Comparison of ENCODE assay signal across 1 cellular context in the genomic region with DNA sequence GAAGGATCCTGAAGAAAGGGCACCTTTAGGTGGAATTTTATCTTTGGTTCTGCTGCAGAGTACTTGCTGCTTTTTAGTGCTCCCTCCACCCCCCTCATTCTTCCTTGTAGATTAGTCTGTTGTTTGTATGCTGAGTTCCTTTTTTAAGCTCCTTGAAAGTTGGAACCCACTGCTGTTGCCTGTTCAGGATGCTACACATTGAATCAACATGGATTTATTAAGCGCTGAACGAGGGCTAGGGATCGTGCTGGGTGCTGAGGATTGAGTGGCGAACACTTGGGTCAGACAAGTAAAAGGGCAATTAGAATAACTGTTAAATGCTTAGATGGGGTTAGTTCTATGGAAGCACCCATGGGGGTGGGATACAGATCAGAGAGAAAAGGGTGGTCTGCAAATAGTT.
TF ChIP-seq lines count a peak whose summit lies in the region.

No MANE protein-coding gene starts in this region.

TF ChIP-seq in K562, 482 proteins besides CTCF, POLR2A, EP300 and RAD21 (continued from another document and continues in another):
- TF ChIP-seq, protein P1, sequence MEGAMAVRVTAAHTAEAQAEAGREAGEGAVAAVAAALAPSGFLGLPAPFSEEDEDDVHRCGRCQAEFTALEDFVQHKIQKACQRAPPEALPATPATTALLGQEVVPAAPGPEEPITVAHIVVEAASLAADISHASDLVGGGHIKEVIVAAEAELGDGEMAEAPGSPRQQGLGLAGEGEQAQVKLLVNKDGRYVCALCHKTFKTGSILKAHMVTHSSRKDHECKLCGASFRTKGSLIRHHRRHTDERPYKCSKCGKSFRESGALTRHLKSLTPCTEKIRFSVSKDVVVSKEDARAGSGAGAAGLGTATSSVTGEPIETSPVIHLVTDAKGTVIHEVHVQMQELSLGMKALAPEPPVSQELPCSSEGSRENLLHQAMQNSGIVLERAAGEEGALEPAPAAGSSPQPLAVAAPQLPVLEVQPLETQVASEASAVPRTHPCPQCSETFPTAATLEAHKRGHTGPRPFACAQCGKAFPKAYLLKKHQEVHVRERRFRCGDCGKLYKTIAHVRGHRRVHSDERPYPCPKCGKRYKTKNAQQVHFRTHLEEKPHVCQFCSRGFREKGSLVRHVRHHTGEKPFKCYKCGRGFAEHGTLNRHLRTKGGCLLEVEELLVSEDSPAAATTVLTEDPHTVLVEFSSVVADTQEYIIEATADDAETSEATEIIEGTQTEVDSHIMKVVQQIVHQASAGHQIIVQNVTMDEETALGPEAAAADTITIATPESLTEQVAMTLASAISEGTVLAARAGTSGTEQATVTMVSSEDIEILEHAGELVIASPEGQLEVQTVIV (CRISPR knock-in tag; IDR thresholded peaks at IDR 0.05; ENCODE audit: borderline replicate concordance): no peak
- TF ChIP-seq CREB1 (IDR thresholded peaks at IDR 0.05) (no peak), CREB1 (CRISPR knock-in tag; IDR thresholded peaks at IDR 0.05) (no peak), SMAD1 (IDR thresholded peaks at IDR 0.05; ENCODE audit: low read depth, low read length, partially characterized antibody) (peak; percentile 24), ZNF780A (CRISPR knock-in tag; IDR thresholded peaks at IDR 0.05) (no peak), YY1 (IDR thresholded peaks at IDR 0.05; ENCODE audit: borderline replicate concordance in 1 of 3, control insufficient read depth in 1 of 3, extremely low read depth in 1 of 3, insufficient read depth in 3 of 3, insufficient read length in 1 of 3, insufficient replicate concordance in 2 of 3, low read depth in 1 of 3, low read length in 2 of 3) (no peak), MAFG (tag; conservative IDR thresholded peaks at IDR 0.05) (no peak), SIN3B (IDR thresholded peaks at IDR 0.05; ENCODE audit: low read depth) (no peak), JUNB (CRISPR knock-in tag; conservative IDR thresholded peaks at IDR 0.05) (no peak), ZNF134 (CRISPR knock-in tag; conservative IDR thresholded peaks at IDR 0.05) (no peak), ZNF311 (CRISPR knock-in tag; IDR thresholded peaks at IDR 0.05) (no peak), ELF4 (CRISPR knock-in tag; IDR thresholded peaks at IDR 0.05) (no peak), POLR2G (IDR thresholded peaks at IDR 0.05; ENCODE audit: low read depth, low read length) (no peak), KDM2B (CRISPR knock-in tag; IDR thresholded peaks at IDR 0.05) (no peak), CEBPG (CRISPR knock-in tag; IDR thresholded peaks at IDR 0.05) (no peak), CEBPG (tag; conservative IDR thresholded peaks at IDR 0.05 in 1 of 2, IDR thresholded peaks at IDR 0.05 in 1 of 2) (0 out of 4 replicates have a peak, but pooled peaks of 1 of the 2 experiments have one; percentile 2), ZBTB8A (IDR thresholded peaks at IDR 0.05; ENCODE audit: partially characterized antibody) (no peak), TOE1 (IDR thresholded peaks at IDR 0.05; ENCODE audit: borderline replicate concordance) (no peak), TOE1 (CRISPR knock-in tag; IDR thresholded peaks at IDR 0.05; ENCODE audit: borderline replicate concordance, low read depth) (no peak), TEAD2 (tag; IDR thresholded peaks at IDR 0.05) (no peak), FUS (optimal IDR thresholded peaks at IDR 0.05; ENCODE audit: low read depth, low read length) (no peak), ZFPM2 (CRISPR knock-in tag; IDR thresholded peaks at IDR 0.05) (no peak), SPI1 (IDR thresholded peaks at IDR 0.05; ENCODE audit: borderline replicate concordance, low read depth, low read length) (peak; percentile 31; the same call in 1 of the 2 replicates), MCM7 (IDR thresholded peaks at IDR 0.05) (no peak)
- TF ChIP-seq, protein P2, sequence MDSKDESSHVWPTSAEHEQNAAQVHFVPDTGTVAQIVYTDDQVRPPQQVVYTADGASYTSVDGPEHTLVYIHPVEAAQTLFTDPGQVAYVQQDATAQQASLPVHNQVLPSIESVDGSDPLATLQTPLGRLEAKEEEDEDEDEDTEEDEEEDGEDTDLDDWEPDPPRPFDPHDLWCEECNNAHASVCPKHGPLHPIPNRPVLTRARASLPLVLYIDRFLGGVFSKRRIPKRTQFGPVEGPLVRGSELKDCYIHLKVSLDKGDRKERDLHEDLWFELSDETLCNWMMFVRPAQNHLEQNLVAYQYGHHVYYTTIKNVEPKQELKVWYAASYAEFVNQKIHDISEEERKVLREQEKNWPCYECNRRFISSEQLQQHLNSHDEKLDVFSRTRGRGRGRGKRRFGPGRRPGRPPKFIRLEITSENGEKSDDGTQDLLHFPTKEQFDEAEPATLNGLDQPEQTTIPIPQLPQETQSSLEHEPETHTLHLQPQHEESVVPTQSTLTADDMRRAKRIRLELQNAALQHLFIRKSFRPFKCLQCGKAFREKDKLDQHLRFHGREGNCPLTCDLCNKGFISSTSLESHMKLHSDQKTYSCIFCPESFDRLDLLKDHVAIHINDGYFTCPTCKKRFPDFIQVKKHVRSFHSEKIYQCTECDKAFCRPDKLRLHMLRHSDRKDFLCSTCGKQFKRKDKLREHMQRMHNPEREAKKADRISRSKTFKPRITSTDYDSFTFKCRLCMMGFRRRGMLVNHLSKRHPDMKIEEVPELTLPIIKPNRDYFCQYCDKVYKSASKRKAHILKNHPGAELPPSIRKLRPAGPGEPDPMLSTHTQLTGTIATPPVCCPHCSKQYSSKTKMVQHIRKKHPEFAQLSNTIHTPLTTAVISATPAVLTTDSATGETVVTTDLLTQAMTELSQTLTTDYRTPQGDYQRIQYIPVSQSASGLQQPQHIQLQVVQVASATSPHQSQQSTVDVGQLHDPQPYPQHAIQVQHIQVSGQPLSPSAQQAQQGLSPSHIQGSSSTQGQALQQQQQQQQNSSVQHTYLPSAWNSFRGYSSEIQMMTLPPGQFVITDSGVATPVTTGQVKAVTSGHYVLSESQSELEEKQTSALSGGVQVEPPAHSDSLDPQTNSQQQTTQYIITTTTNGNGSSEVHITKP (IDR thresholded peaks at IDR 0.05; ENCODE audit: partially characterized antibody): peak; percentile 8
- TF ChIP-seq, protein P3, sequence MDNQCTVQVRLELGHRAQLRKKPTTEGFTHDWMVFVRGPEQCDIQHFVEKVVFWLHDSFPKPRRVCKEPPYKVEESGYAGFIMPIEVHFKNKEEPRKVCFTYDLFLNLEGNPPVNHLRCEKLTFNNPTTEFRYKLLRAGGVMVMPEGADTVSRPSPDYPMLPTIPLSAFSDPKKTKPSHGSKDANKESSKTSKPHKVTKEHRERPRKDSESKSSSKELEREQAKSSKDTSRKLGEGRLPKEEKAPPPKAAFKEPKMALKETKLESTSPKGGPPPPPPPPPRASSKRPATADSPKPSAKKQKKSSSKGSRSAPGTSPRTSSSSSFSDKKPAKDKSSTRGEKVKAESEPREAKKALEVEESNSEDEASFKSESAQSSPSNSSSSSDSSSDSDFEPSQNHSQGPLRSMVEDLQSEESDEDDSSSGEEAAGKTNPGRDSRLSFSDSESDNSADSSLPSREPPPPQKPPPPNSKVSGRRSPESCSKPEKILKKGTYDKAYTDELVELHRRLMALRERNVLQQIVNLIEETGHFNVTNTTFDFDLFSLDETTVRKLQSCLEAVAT (IDR thresholded peaks at IDR 0.05): peak in 1 of 2 experiments; percentile 9; a peak in 2 of 4 replicates
- TF ChIP-seq, protein P4, sequence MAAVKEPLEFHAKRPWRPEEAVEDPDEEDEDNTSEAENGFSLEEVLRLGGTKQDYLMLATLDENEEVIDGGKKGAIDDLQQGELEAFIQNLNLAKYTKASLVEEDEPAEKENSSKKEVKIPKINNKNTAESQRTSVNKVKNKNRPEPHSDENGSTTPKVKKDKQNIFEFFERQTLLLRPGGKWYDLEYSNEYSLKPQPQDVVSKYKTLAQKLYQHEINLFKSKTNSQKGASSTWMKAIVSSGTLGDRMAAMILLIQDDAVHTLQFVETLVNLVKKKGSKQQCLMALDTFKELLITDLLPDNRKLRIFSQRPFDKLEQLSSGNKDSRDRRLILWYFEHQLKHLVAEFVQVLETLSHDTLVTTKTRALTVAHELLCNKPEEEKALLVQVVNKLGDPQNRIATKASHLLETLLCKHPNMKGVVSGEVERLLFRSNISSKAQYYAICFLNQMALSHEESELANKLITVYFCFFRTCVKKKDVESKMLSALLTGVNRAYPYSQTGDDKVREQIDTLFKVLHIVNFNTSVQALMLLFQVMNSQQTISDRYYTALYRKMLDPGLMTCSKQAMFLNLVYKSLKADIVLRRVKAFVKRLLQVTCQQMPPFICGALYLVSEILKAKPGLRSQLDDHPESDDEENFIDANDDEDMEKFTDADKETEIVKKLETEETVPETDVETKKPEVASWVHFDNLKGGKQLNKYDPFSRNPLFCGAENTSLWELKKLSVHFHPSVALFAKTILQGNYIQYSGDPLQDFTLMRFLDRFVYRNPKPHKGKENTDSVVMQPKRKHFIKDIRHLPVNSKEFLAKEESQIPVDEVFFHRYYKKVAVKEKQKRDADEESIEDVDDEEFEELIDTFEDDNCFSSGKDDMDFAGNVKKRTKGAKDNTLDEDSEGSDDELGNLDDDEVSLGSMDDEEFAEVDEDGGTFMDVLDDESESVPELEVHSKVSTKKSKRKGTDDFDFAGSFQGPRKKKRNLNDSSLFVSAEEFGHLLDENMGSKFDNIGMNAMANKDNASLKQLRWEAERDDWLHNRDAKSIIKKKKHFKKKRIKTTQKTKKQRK (IDR thresholded peaks at IDR 0.05; ENCODE audit: borderline replicate concordance, low read depth, low read length): no peak
- TF ChIP-seq, protein P5, sequence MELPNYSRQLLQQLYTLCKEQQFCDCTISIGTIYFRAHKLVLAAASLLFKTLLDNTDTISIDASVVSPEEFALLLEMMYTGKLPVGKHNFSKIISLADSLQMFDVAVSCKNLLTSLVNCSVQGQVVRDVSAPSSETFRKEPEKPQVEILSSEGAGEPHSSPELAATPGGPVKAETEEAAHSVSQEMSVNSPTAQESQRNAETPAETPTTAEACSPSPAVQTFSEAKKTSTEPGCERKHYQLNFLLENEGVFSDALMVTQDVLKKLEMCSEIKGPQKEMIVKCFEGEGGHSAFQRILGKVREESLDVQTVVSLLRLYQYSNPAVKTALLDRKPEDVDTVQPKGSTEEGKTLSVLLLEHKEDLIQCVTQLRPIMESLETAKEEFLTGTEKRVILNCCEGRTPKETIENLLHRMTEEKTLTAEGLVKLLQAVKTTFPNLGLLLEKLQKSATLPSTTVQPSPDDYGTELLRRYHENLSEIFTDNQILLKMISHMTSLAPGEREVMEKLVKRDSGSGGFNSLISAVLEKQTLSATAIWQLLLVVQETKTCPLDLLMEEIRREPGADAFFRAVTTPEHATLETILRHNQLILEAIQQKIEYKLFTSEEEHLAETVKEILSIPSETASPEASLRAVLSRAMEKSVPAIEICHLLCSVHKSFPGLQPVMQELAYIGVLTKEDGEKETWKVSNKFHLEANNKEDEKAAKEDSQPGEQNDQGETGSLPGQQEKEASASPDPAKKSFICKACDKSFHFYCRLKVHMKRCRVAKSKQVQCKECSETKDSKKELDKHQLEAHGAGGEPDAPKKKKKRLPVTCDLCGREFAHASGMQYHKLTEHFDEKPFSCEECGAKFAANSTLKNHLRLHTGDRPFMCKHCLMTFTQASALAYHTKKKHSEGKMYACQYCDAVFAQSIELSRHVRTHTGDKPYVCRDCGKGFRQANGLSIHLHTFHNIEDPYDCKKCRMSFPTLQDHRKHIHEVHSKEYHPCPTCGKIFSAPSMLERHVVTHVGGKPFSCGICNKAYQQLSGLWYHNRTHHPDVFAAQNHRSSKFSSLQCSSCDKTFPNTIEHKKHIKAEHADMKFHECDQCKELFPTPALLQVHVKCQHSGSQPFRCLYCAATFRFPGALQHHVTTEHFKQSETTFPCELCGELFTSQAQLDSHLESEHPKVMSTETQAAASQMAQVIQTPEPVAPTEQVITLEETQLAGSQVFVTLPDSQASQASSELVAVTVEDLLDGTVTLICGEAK (IDR thresholded peaks at IDR 0.05): no peak
- TF ChIP-seq, protein P5 (CRISPR knock-in tag; IDR thresholded peaks at IDR 0.05): no peak
- TF ChIP-seq, protein P6, sequence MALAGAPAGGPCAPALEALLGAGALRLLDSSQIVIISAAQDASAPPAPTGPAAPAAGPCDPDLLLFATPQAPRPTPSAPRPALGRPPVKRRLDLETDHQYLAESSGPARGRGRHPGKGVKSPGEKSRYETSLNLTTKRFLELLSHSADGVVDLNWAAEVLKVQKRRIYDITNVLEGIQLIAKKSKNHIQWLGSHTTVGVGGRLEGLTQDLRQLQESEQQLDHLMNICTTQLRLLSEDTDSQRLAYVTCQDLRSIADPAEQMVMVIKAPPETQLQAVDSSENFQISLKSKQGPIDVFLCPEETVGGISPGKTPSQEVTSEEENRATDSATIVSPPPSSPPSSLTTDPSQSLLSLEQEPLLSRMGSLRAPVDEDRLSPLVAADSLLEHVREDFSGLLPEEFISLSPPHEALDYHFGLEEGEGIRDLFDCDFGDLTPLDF (CRISPR knock-in tag; IDR thresholded peaks at IDR 0.05): no peak
